8 cellular contexts compared by ENCODE assay signal in the genomic region with DNA sequence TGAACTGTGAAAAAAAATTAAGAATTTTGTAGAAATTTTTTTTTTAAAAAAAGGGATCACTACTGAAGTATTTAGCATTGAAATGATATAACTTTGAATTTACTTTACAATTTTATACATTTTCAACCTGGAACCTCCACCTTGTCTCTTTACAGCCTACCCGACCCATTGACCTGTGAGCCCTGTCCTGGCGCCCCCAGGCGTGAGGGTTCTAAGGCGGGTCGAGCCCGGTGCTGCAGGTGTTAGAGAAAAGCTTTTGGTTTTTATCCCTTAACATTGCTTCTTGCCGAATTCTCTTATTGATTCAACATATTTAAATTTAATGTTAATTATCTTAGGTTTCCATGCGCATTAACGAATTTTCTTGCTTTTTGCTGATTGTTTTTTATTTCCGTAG. TPM values are rescaled to one million over a fixed set of nuclear protein-coding genes. Genes with fewer than 3 reads are reported as not detected.
DNase-seq lines count a peak whose midpoint lies in the region; ATAC-seq and TF ChIP-seq lines count a peak whose summit lies in the region.

No MANE protein-coding gene starts in this region.

- POLR2A ChIA-PET in activated CD4-positive, alpha-beta T cell treated with anti-CD3 and anti-CD28 coated beads for 36 hours (lab: Charles Lee), result no interaction called here

- no peaks in the 10 kb centered on the region for H3K9me3 Mint-ChIP-seq in activated CD4-positive, alpha-beta T cell treated with anti-CD3 and anti-CD28 coated beads for 36 hours (ENCODE audit: low read depth)
- H3K9me3 Mint-ChIP-seq in activated T-helper 1 cell treated with anti-CD3 and anti-CD28 coated beads, Interleukin-12 subunit alpha, Interleukin-12 subunit beta, Interleukin-2, Interleukin-4 antibody, amounts not matched to agents 30 ng/mL and 10 ng/mL and 1 ng/mL, durations not matched to agents 14 hours and 24 hours and 36 hours, result peaks cover 3% of the 10 kb centered on the region
- H3K9me3 Mint-ChIP-seq in immature natural killer cell, result no peaks in the 10 kb centered on the region

- no peak overlapping the region for H3K27ac Mint-ChIP-seq in activated CD4-positive, alpha-beta T cell treated with anti-CD3 and anti-CD28 coated beads for 36 hours
- H3K27ac Mint-ChIP-seq in activated T-helper 1 cell treated with anti-CD3 and anti-CD28 coated beads, Interleukin-12 subunit alpha, Interleukin-12 subunit beta, Interleukin-2, Interleukin-4 antibody, amounts not matched to agents 30 ng/mL and 10 ng/mL and 1 ng/mL, durations not matched to agents 14 hours and 24 hours and 36 hours, result peak overlapping the region; percentile 36
- H3K27ac Mint-ChIP-seq in immature natural killer cell, result peak overlapping the region in 3 of 6 donors; percentile 3 to 88 (median 34)

- CTCF ChIA-PET in activated CD4-positive, alpha-beta T cell treated with anti-CD3 and anti-CD28 coated beads for 36 hours (lab: Charles Lee), result interaction anchor here (0.7 to 1.5 kb wide), 8 partner anchors 9 to 744 kb away, joined by 3 to 6 read pairs (median 3); no protein-coding TSS in a partner anchor

- H3K4me1 ChIP-seq in stomach, result peaks cover 12 to 46% (median 27%) of the 10 kb centered on the region in 4 donors

- no peak overlapping the region for H3K27ac ChIP-seq in stomach

- H3K27me3 Mint-ChIP-seq in activated CD4-positive, alpha-beta T cell treated with anti-CD3 and anti-CD28 coated beads for 36 hours, result peaks cover 11% of the 10 kb centered on the region
- H3K27me3 Mint-ChIP-seq in activated T-helper 1 cell treated with anti-CD3 and anti-CD28 coated beads, Interleukin-12 subunit alpha, Interleukin-12 subunit beta, Interleukin-2, Interleukin-4 antibody, amounts not matched to agents 30 ng/mL and 10 ng/mL and 1 ng/mL, durations not matched to agents 14 hours and 24 hours and 36 hours (ENCODE audit: insufficient read depth), result peaks cover 21% of the 10 kb centered on the region
- H3K27me3 Mint-ChIP-seq in immature natural killer cell (ENCODE audit: low read depth in 3 of 3), result peaks cover 4 to 7% (median 5%) of the 10 kb centered on the region in 3 donors

- no peak for TF ChIP-seq CTCF in stomach (IDR thresholded peaks at IDR 0.05)

- H3K4me3 Mint-ChIP-seq in activated CD4-positive, alpha-beta T cell treated with anti-CD3 and anti-CD28 coated beads for 36 hours, result peak overlapping the region; percentile 96
- H3K4me3 Mint-ChIP-seq in activated T-helper 1 cell treated with anti-CD3 and anti-CD28 coated beads, Interleukin-12 subunit alpha, Interleukin-12 subunit beta, Interleukin-2, Interleukin-4 antibody, amounts not matched to agents 30 ng/mL and 10 ng/mL and 1 ng/mL, durations not matched to agents 14 hours and 24 hours and 36 hours, result peak overlapping the region; percentile 100
- peak overlapping the region; percentile 66 to 100 (median 97) for H3K4me3 Mint-ChIP-seq in immature natural killer cell

- peak overlapping the region; percentile 75 to 96 (median 86) for H3K4me3 ChIP-seq in stomach

- H3K36me3 ChIP-seq in stomach, result no peaks in the 10 kb centered on the region

- no peak for TF ChIP-seq POLR2A in stomach (IDR thresholded peaks at IDR 0.05)

- no peak for DNase-seq in activated CD4-positive, alpha-beta T cell treated with anti-CD3 and anti-CD28 coated beads for 36 hours
- no peak for DNase-seq in activated CD4-positive, alpha-beta T cell treated with anti-CD3 and anti-CD28 coated beads, Interleukin-2, amount 50 U/mL, for 1 hour
- DNase-seq in activated T-helper 1 cell treated with anti-CD3 and anti-CD28 coated beads, Interleukin-12 subunit alpha, Interleukin-12 subunit beta, Interleukin-2, Interleukin-4 antibody, amounts not matched to agents 30 ng/mL and 10 ng/mL and 1 ng/mL, durations not matched to agents 14 hours and 24 hours and 36 hours (ENCODE audit: low spot score), result no peak
- no peak for DNase-seq in immature natural killer cell
- DNase-seq in stomach, result no peak
- no peak for DNase-seq in globus pallidus (ENCODE audit: low spot score)
- no peak for DNase-seq in HT-29 (ENCODE audit: low spot score)

- 29 to 40% (median 35%) methylated on average over 10 of the region's 10 CpGs for WGBS in stomach, 5 donors

- H3K9me3 ChIP-seq in stomach, result no peaks in the 10 kb centered on the region

- H3K36me3 Mint-ChIP-seq in activated CD4-positive, alpha-beta T cell treated with anti-CD3 and anti-CD28 coated beads for 36 hours (ENCODE audit: low read depth), result peaks cover 15% of the 10 kb centered on the region
- peaks cover 12% of the 10 kb centered on the region for H3K36me3 Mint-ChIP-seq in activated T-helper 1 cell treated with anti-CD3 and anti-CD28 coated beads, Interleukin-12 subunit alpha, Interleukin-12 subunit beta, Interleukin-2, Interleukin-4 antibody, amounts not matched to agents 30 ng/mL and 10 ng/mL and 1 ng/mL, durations not matched to agents 14 hours and 24 hours and 36 hours (ENCODE audit: low read depth)
- peaks cover 0 to 3% (median 0%) of the 10 kb centered on the region in 3 donors for H3K36me3 Mint-ChIP-seq in immature natural killer cell

- intact Hi-C loops in activated CD4-positive, alpha-beta T cell treated with anti-CD3 and anti-CD28 coated beads for 36 hours (cut with DNase I, micrococcal nuclease), result loop anchor here (1.0 to 10.0 kb wide), 16 partner anchors 20 to 1340 kb away; a partner anchor contains a TSS
- intact Hi-C loops in activated T-helper 1 cell treated with anti-CD3 and anti-CD28 coated beads, Interleukin-12 subunit alpha, Interleukin-12 subunit beta, Interleukin-2, Interleukin-4 antibody, amounts not matched to agents 30 ng/mL and 10 ng/mL and 1 ng/mL, durations not matched to agents 14 hours and 24 hours and 36 hours (cut with micrococcal nuclease), result loop anchor here (1.0 to 5.0 kb wide), 8 partner anchors 77 to 778 kb away; a partner anchor contains a TSS
- intact Hi-C loops in stomach (cut with DNase I; ENCODE audit: low total_unique reads), result loop anchor here (10.0 kb wide), 1 partner anchor 540 kb away; no protein-coding TSS in a partner anchor

- no peak for ATAC-seq in activated CD4-positive, alpha-beta T cell treated with anti-CD3 and anti-CD28 coated beads for 36 hours
- no peak for ATAC-seq in HG02763 (IDR thresholded peaks at IDR 0.05; ENCODE audit: unreplicated experiment)

- TF ChIP-seq EP300 in stomach (IDR thresholded peaks at IDR 0.05), result no peak

- peaks cover 43% of the 10 kb centered on the region for H3K4me1 Mint-ChIP-seq in activated CD4-positive, alpha-beta T cell treated with anti-CD3 and anti-CD28 coated beads for 36 hours
- H3K4me1 Mint-ChIP-seq in activated T-helper 1 cell treated with anti-CD3 and anti-CD28 coated beads, Interleukin-12 subunit alpha, Interleukin-12 subunit beta, Interleukin-2, Interleukin-4 antibody, amounts not matched to agents 30 ng/mL and 10 ng/mL and 1 ng/mL, durations not matched to agents 14 hours and 24 hours and 36 hours (ENCODE audit: low read depth), result peaks cover 43% of the 10 kb centered on the region
- H3K4me1 Mint-ChIP-seq in immature natural killer cell, result peaks cover 31 to 37% of the 10 kb centered on the region in 2 donors

- H3K27me3 ChIP-seq in stomach, result no peaks in the 10 kb centered on the region

RNA-seq across cellular contexts. Expression of a gene that starts 0.6 kb away (rescaled TPM):
- total RNA-seq in activated CD4-positive, alpha-beta T cell treated with anti-CD3 and anti-CD28 coated beads for 36 hours, result 1 to 10 TPM; 3.8 to 4.8 TPM
- 3.8 and 4.4 TPM in 2 replicates for total RNA-seq in activated T-helper 1 cell treated with anti-CD3 and anti-CD28 coated beads, Interleukin-12 subunit alpha, Interleukin-12 subunit beta, Interleukin-2, Interleukin-4 antibody, amounts not matched to agents 30 ng/mL and 10 ng/mL and 1 ng/mL, durations not matched to agents 14 hours and 24 hours and 36 hours
- polyA plus RNA-seq in immature natural killer cell (1 to 10 TPM in 2 of 3 donors, not detected in 1; 2.8 to 3.0 TPM), stomach (10 to 100 TPM in 1 of 3 donors, 1 to 10 TPM in 2; 1.2 to 25.8 (median 1.9) TPM)
- 10 to 100 TPM; 10.7 to 32.7 (median 18.0) TPM for total RNA-seq in stomach
- 2.6 and 11.1 TPM in 2 replicates for total RNA-seq in HT-29 (2014; rRNA removed; shearing (Covaris generic))
